Comparison of ENCODE assay signal across 10 cellular contexts in the genomic region with DNA sequence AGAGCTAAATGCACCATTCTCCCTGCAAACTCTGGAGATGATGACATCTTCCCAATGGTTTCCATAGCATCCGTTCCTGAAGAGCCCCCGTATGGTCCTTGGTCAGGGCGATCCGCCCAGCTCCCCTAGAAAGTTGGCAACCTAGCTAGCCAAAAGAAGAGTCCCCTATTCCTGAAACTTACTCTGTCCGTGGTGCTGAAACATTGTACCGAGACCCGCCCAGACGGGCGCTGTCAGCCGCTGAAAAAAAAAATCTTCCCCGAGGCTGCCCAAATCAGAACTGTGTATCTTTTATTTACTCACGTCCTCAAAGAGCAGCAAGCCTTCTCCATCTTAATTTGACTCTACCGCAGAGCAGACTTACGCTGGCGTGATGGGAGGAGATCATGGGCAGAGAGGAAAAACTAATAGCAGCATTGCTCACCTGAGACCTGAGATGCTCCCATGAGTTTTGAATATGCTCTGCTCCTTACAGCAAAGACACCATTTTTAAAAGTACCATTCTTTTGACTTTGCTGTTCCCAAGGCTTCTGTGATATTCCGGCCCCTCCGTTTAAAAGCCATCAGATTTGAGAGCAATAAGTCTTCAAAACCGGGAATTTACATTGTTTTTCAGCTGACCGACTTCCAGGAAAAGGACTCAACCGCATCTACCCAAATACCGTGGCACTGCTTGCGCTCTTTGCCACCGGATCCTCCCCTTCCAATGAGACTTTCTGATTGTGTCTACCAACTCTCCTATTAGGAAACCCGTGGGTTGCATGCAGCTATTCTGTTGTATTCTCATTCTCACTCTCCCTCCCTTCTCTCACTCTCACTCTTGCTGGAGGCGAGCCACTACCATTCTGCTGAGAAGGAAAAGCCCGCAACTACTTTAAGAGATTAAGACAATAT. TPM values are rescaled to one million over a fixed set of nuclear protein-coding genes. Genes with fewer than 3 reads are reported as not detected.
A peak's percentile ranks its signal among the peaks of the same experiment; 100 is the strongest.
DNase-seq lines count a peak whose midpoint lies in the region; ATAC-seq, FAIRE-seq and TF ChIP-seq lines count a peak whose summit lies in the region.
"Had no signal": no experiment of that assay in that cellular context is flagged by ENCODE, and none has a peak within 500 bp of the region (broad histone marks: within the 10 kb centered on the region; RNA-seq: fewer than 3 reads in every experiment).

A gene (plus strand): TSS at position 811 of the 894 bp plus-strand sequence. CDS start 153 bp downstream, outside the sequence.

- CTCF ChIA-PET in activated naive CD4-positive, alpha-beta T cell treated with anti-CD3 and anti-CD28 coated beads for 36 hours (lab: Charles Lee), result interaction anchor here (0.9 kb wide), 1 partner anchor 450 kb away, joined by 5 read pairs; no protein-coding TSS in a partner anchor

- H3K4me1 Mint-ChIP-seq in activated naive CD4-positive, alpha-beta T cell treated with anti-CD3 and anti-CD28 coated beads for 36 hours (ENCODE audit: low read depth), result peaks cover 22% of the 10 kb centered on the region
- H3K4me1 Mint-ChIP-seq in progenitor cell of endocrine pancreas (ENCODE audit: low read depth), result no peaks in the 10 kb centered on the region

- H3K9me3 Mint-ChIP-seq in activated naive CD4-positive, alpha-beta T cell treated with anti-CD3 and anti-CD28 coated beads for 36 hours, result no peaks in the 10 kb centered on the region
- H3K9me3 Mint-ChIP-seq in progenitor cell of endocrine pancreas (ENCODE audit: low read depth), result no peaks in the 10 kb centered on the region

- in situ Hi-C loops in T47D (cut with HindIII; ENCODE audit: low pct_unique_long_range_greater_than_20kb, low sequenced_read_pairs), result no loop called here

- ATAC-seq in HG03108 (IDR thresholded peaks at IDR 0.05; ENCODE audit: unreplicated experiment), result no peak
- no peak for ATAC-seq in HG02870 (IDR thresholded peaks at IDR 0.05; ENCODE audit: unreplicated experiment)
- ATAC-seq: naive thymus-derived CD8-positive, alpha-beta T cell had no signal

- intact Hi-C loops in activated naive CD4-positive, alpha-beta T cell treated with anti-CD3 and anti-CD28 coated beads for 36 hours (cut with micrococcal nuclease), result loop anchor here (5.0 kb wide), 1 partner anchor 94 kb away; no protein-coding TSS in a partner anchor

- H3K27ac Mint-ChIP-seq in activated naive CD4-positive, alpha-beta T cell treated with anti-CD3 and anti-CD28 coated beads for 36 hours, result no peak within 1 kb of the TSS
- H3K27ac Mint-ChIP-seq in progenitor cell of endocrine pancreas, result no peak within 1 kb of the TSS

- peaks cover 59% of the 10 kb centered on the region for H3K27me3 Mint-ChIP-seq in activated naive CD4-positive, alpha-beta T cell treated with anti-CD3 and anti-CD28 coated beads for 36 hours (ENCODE audit: low read depth)
- peaks cover 60% of the 10 kb centered on the region for H3K27me3 Mint-ChIP-seq in progenitor cell of endocrine pancreas

- no peak for FAIRE-seq in D721Med (lab: Jason Lieb, UNC)
- FAIRE-seq: G401.6 had no signal

- DNase-seq in activated naive CD4-positive, alpha-beta T cell treated with anti-CD3 and anti-CD28 coated beads for 36 hours, result peak; percentile 25
- no peak for DNase-seq in activated naive CD4-positive, alpha-beta T cell treated with anti-CD3 and anti-CD28 coated beads, Interleukin-2, amount 50 U/mL, for 16 hours
- peak; percentile 64 for DNase-seq in NCI-H187 treated with DMSO at 0.1 percent for 48 hours (lab: John Stamatoyannopoulos, UW)
- DNase-seq in T47D (ENCODE audit: low read depth in 1 of 2, low spot score in 1 of 2), result peak; percentile 41 to 81
- peak; percentile 43 for DNase-seq in progenitor cell of endocrine pancreas (ENCODE audit: low spot score, unreplicated experiment)
- no peak for DNase-seq in D721Med (ENCODE audit: insufficient read length, low spot score)

- H3K4me3 Mint-ChIP-seq in activated naive CD4-positive, alpha-beta T cell treated with anti-CD3 and anti-CD28 coated beads for 36 hours, result no peak within 1 kb of the TSS
- no peak within 1 kb of the TSS for H3K4me3 Mint-ChIP-seq in progenitor cell of endocrine pancreas (ENCODE audit: low read depth)
- H3K4me3 Mint-ChIP-seq: naive thymus-derived CD8-positive, alpha-beta T cell had no signal

- no peaks in the 10 kb centered on the region for H3K36me3 Mint-ChIP-seq in activated naive CD4-positive, alpha-beta T cell treated with anti-CD3 and anti-CD28 coated beads for 36 hours (ENCODE audit: low read depth)
- no peaks in the 10 kb centered on the region for H3K36me3 Mint-ChIP-seq in progenitor cell of endocrine pancreas (ENCODE audit: insufficient read depth)

- TF ChIP-seq CTCF in progenitor cell of endocrine pancreas (IDR thresholded peaks at IDR 0.05; ENCODE audit: unreplicated experiment) (no peak), D721Med (IDR thresholded peaks at IDR 0.05; ENCODE audit: insufficient read depth, missing control alignments) (no peak)

RNA-seq across cellular contexts. Expression of the gene that starts here (rescaled TPM):
- total RNA-seq in activated naive CD4-positive, alpha-beta T cell treated with anti-CD3 and anti-CD28 coated beads for 36 hours, result not detected
- total RNA-seq in progenitor cell of endocrine pancreas, result 0.20 TPM in 1 of 2 replicates, not detected in the other
- total RNA-seq: naive thymus-derived CD8-positive, alpha-beta T cell had no signal

Comparison
In these comparisons a context has a peak if more than half of its experiments do, and no peak if none do; other contexts are left out.
1. Peak in DNase-seq in activated naive CD4-positive, alpha-beta T cell treated with anti-CD3 and anti-CD28 coated beads for 36 hours; RNA of the gene not detected or under 1 TPM.
2. Peak in DNase-seq in progenitor cell of endocrine pancreas; RNA of the gene not detected or under 1 TPM.
3. DNase-seq: peak in NCI-H187 treated with DMSO at 0.1 percent for 48 hours (single experiment) and T47D (2 of 2); none in activated naive CD4-positive, alpha-beta T cell treated with anti-CD3 and anti-CD28 coated beads, Interleukin-2, amount 50 U/mL, for 16 hours (single experiment) and D721Med (single experiment).